In genomic region chr2:173159794-173160463, GRCh38 we compare ENCODE assay signal across 8 cellular contexts.
DNase-seq lines count a peak whose midpoint lies in the region; ATAC-seq and TF ChIP-seq lines count a peak whose summit lies in the region.

No MANE protein-coding gene starts in this region.

- H2AFZ ChIP-seq in neural progenitor cell (replicated peaks) = no peak overlapping the region

- H4K20me1 ChIP-seq in neural progenitor cell (ENCODE audit: low read depth) = no peaks in the 10 kb centered on the region

- H3K27ac Mint-ChIP-seq in CD14-positive monocyte (peak overlapping the region; percentile 68 to 91 (median 86)), neural progenitor cell (no peak overlapping the region)

- no peaks in the 10 kb centered on the region for H3K36me3 ChIP-seq in neural progenitor cell

- peaks cover 0 to 12% (median 4%) of the 10 kb centered on the region in 7 donors for H3K9me3 Mint-ChIP-seq in CD14-positive monocyte
- peaks cover 11% of the 10 kb centered on the region for H3K9me3 Mint-ChIP-seq in neural progenitor cell

- H3F3A ChIP-seq in neural progenitor cell (ENCODE audit: low read depth) = no peaks in the 10 kb centered on the region

- no peaks in the 10 kb centered on the region for H3K79me2 ChIP-seq in neural progenitor cell (ENCODE audit: low read depth)

- intact Hi-C loops in CD14-positive monocyte (cut with micrococcal nuclease) = no loop called here

- H3K4me3 Mint-ChIP-seq in CD14-positive monocyte = peak overlapping the region in 1 of 2 donors; percentile 69
- H3K4me3 Mint-ChIP-seq in neural progenitor cell = no peak overlapping the region

- H3K27me3 Mint-ChIP-seq in CD14-positive monocyte (ENCODE audit: low read depth in 3 of 3) (no peaks in the 10 kb centered on the region), neural progenitor cell (ENCODE audit: insufficient read depth, low read depth) (no peaks in the 10 kb centered on the region)

- DNase-seq in CD14-positive monocyte (ENCODE audit: low spot score) (peak; percentile 87), NCI-H2196 treated with DMSO at 0.1 percent for 48 hours (lab: John Stamatoyannopoulos, UW; ENCODE audit: unreplicated experiment) (peak; percentile 19), epithelial cell of proximal tubule (ENCODE audit: low read depth) (peak; percentile 96), neural progenitor cell (ENCODE audit: low spot score) (peak; percentile 27)
- DNase-seq in activated effector memory CD4-positive, alpha-beta T cell treated with Interleukin-2 at 50 U/mL for 16 hours = no peak

- H3K36me3 Mint-ChIP-seq in CD14-positive monocyte (peaks cover 16 to 29% of the 10 kb centered on the region in 2 donors), neural progenitor cell (peaks cover 18% of the 10 kb centered on the region)

- H3K9me3 ChIP-seq in neural progenitor cell (ENCODE audit: low read depth) = no peaks in the 10 kb centered on the region

- no peak overlapping the region for H3K4me3 ChIP-seq in epithelial cell of proximal tubule (ENCODE audit: low read depth, low read length)
- no peak overlapping the region for H3K4me3 ChIP-seq in neural progenitor cell

- H3K4me2 ChIP-seq in neural progenitor cell = no peak overlapping the region

- H3K4me1 Mint-ChIP-seq in CD14-positive monocyte (peaks cover 32% of the 10 kb centered on the region), neural progenitor cell (peaks cover 22% of the 10 kb centered on the region)

- no peak overlapping the region for H3K9ac ChIP-seq in neural progenitor cell

- no peaks in the 10 kb centered on the region for H3K27me3 ChIP-seq in neural progenitor cell

- ATAC-seq in GM18907 (IDR thresholded peaks at IDR 0.05; ENCODE audit: unreplicated experiment) (no peak), HG02981 (IDR thresholded peaks at IDR 0.05; ENCODE audit: unreplicated experiment) (no peak), GM21576 (IDR thresholded peaks at IDR 0.05; ENCODE audit: unreplicated experiment) (no peak)

- TF ChIP-seq CTCF in CD14-positive monocyte (IDR thresholded peaks at IDR 0.05) = no peak
- TF ChIP-seq CTCF in epithelial cell of proximal tubule (conservative IDR thresholded peaks at IDR 0.05; ENCODE audit: low read depth, low read length) = no peak
- no peak for TF ChIP-seq CTCF in neural progenitor cell (IDR thresholded peaks at IDR 0.05)

- no peak overlapping the region for H3K27ac ChIP-seq in neural progenitor cell

- H3K4me1 ChIP-seq in neural progenitor cell = no peaks in the 10 kb centered on the region
